Comparison of ENCODE assay signal across 8 cellular contexts in genomic region chr1:209884665-209885117, GRCh38. TPM values are rescaled to one million over a fixed set of nuclear protein-coding genes. Genes with fewer than 3 reads are reported as not detected.
DNase-seq lines count a peak whose midpoint lies in the region; ATAC-seq and TF ChIP-seq lines count a peak whose summit lies in the region.

No MANE protein-coding gene starts in this region.

- no peak for TF ChIP-seq CTCF in mammary epithelial cell (conservative IDR thresholded peaks at IDR 0.05 in 1 of 2, IDR thresholded peaks at IDR 0.05 in 1 of 2; ENCODE audit: extremely low read depth in 1 of 2, insufficient read depth in 1 of 2, low read depth in 1 of 2, low read length in 2 of 2)

- WGBS in mammary epithelial cell (ENCODE audit: low coverage, missing lambda C conversion rate) = 0% methylated on average over 2 of the region's 2 CpGs

- intact Hi-C loops in mammary epithelial cell (cut with micrococcal nuclease) = loop anchor here (2.0 kb wide), 1 partner anchor 52 kb away; no protein-coding TSS in a partner anchor

- H3K27me3 ChIP-seq in mammary epithelial cell (ENCODE audit: insufficient read depth, low read length) = no peaks in the 10 kb centered on the region

- CTCF ChIA-PET in mammary epithelial cell (lab: Charles Lee; ENCODE audit: low non-redundant PET) = interaction anchor here (0.8 kb wide), 1 partner anchor 58 kb away, joined by 19 read pairs; no protein-coding TSS in a partner anchor

- BruUV-seq in mammary epithelial cell (replicated peaks; lab: Mats Ljungman, UMichigan) = no TSS peak

- in situ Hi-C loops in mammary epithelial cell (cut with MboI; ENCODE audit: low sequenced_read_pairs in 2 of 2) = no loop called here

- DNase-seq in activated effector memory CD4-positive, alpha-beta T cell treated with anti-CD3 and anti-CD28 coated beads, Interleukin-2, amount 50 U/mL, for 16 hours = peak; percentile 82
- DNase-seq in activated effector memory CD4-positive, alpha-beta T cell treated with Interleukin-2 at 50 U/mL for 16 hours = no peak
- DNase-seq in OCI-M1 (lab: John Stamatoyannopoulos, UW) (peak; percentile 90), mammary epithelial cell (peak; percentile 99), non-pigmented ciliary epithelial cell (ENCODE audit: low read depth) (peak; percentile 99), NCI-H2029 (lab: John Stamatoyannopoulos, UW) (no peak)

- no peaks in the 10 kb centered on the region for H3K36me3 ChIP-seq in mammary epithelial cell (ENCODE audit: insufficient read depth, low read length)

- H3K4me1 ChIP-seq in mammary epithelial cell (ENCODE audit: insufficient read depth, low read length) = peaks cover 39% of the 10 kb centered on the region

- H2AFZ ChIP-seq in mammary epithelial cell (ENCODE audit: low read depth, low read length) = no peak overlapping the region

- no peaks in the 10 kb centered on the region for H3K9me3 ChIP-seq in mammary epithelial cell (replicated peaks; ENCODE audit: insufficient read depth, low read length)

- H3K27ac ChIP-seq in mammary epithelial cell (ENCODE audit: insufficient read depth, low read depth, low read length) = peak overlapping the region; percentile 96

- H3K79me2 ChIP-seq in mammary epithelial cell (ENCODE audit: insufficient read depth, low read length) = no peaks in the 10 kb centered on the region

- dilution Hi-C loops in mammary epithelial cell (cut with HindIII; ENCODE audit: low sequenced_read_pairs) = no loop called here

- no peak overlapping the region for H3K4me3 ChIP-seq in mammary epithelial cell (replicated peaks in 1 of 3; ENCODE audit: insufficient read depth in 1 of 3, low read depth in 2 of 3, low read length in 3 of 3)

- peak overlapping the region; percentile 50 for H3K9ac ChIP-seq in mammary epithelial cell (ENCODE audit: insufficient read depth, low read length)

- no peaks in the 10 kb centered on the region for H4K20me1 ChIP-seq in mammary epithelial cell (ENCODE audit: insufficient read depth, low read length)

- peak overlapping the region; percentile 29 for H3K4me2 ChIP-seq in mammary epithelial cell (ENCODE audit: insufficient read depth, low read depth, low read length)

- ATAC-seq in HG02870 (IDR thresholded peaks at IDR 0.05; ENCODE audit: unreplicated experiment) (peak; percentile 88), HG02840 (IDR thresholded peaks at IDR 0.05; ENCODE audit: low FRiP score, unreplicated experiment) (no peak)

RNA-seq across cellular contexts. Expression of gene SYT14, which starts 53.3 kb away (rescaled TPM):
- 10 to 100 TPM in 1 of 2 donors, 1 to 10 TPM in 1; 5.8 to 13.4 TPM for total RNA-seq in mammary epithelial cell
- 3.0 TPM for polyA plus RNA-seq in mammary epithelial cell
- 20.5 TPM for polyA minus RNA-seq in mammary epithelial cell

RNA-seq across cellular contexts. Expression of gene UTP25, which starts 56.9 kb away (rescaled TPM):
- 10 to 100 TPM in 1 of 2 donors, 1 to 10 TPM in 1; 9.3 to 14.0 TPM for total RNA-seq in mammary epithelial cell
- polyA plus RNA-seq in mammary epithelial cell = 8.0 TPM
- polyA minus RNA-seq in mammary epithelial cell = 8.3 TPM

Comparison
In these comparisons a context has a peak if more than half of its experiments do, and no peak if none do; other contexts are left out.
1. DNase-seq: peak in activated effector memory CD4-positive, alpha-beta T cell treated with anti-CD3 and anti-CD28 coated beads, Interleukin-2, amount 50 U/mL, for 16 hours (single experiment), OCI-M1 (single experiment), mammary epithelial cell (single experiment) and non-pigmented ciliary epithelial cell (single experiment); none in activated effector memory CD4-positive, alpha-beta T cell treated with Interleukin-2 at 50 U/mL for 16 hours (single experiment) and NCI-H2029 (single experiment).